12 cellular contexts compared by ENCODE assay signal in genomic region chr21:29175408-29176147, GRCh38. TPM values are rescaled to one million over a fixed set of nuclear protein-coding genes. Genes with fewer than 3 reads are reported as not detected.
DNase-seq lines count a peak whose midpoint lies in the region; ATAC-seq, FAIRE-seq and TF ChIP-seq lines count a peak whose summit lies in the region.
"Had no signal": no experiment of that assay in that cellular context is flagged by ENCODE, and none has a peak within 500 bp of the region (broad histone marks: within the 10 kb centered on the region; RNA-seq: fewer than 3 reads in every experiment).

No MANE protein-coding gene starts in this region.

- DNase-seq in GM12892 (ENCODE audit: insufficient read length) (no peak), NCI-H748 treated with DMSO at 0.1 percent for 48 hours (lab: John Stamatoyannopoulos, UW) (peak; percentile 31), fibroblast of mammary gland (ENCODE audit: low read depth) (peak; percentile 80), progenitor cell of endocrine pancreas (ENCODE audit: low spot score, unreplicated experiment) (no peak), GDM1 (lab: John Stamatoyannopoulos, UW) (no peak), HPDE6-E6E7 (ENCODE audit: extremely low spot score) (no peak), CD14-positive monocyte (ENCODE audit: low spot score) (no peak)
- DNase-seq: activated CD4-positive, alpha-beta memory T cell treated with anti-CD3 and anti-CD28 coated beads for 36 hours; amygdala; glutamatergic neuron had no signal

- FAIRE-seq in GM12892 (lab: Jason Lieb, UNC), result peak; percentile 75

- TF ChIP-seq CTCF in fibroblast of mammary gland (conservative IDR thresholded peaks at IDR 0.05; ENCODE audit: control insufficient read depth, insufficient read depth, low read depth, low read length) (no peak), progenitor cell of endocrine pancreas (IDR thresholded peaks at IDR 0.05; ENCODE audit: unreplicated experiment) (no peak), CD14-positive monocyte (IDR thresholded peaks at IDR 0.05) (no peak)

- TF ChIP-seq POLR2A in GM12892 (IDR thresholded peaks at IDR 0.05; ENCODE audit: low read depth, low read length), result no peak

- no peak for ATAC-seq in GM19452 (IDR thresholded peaks at IDR 0.05; ENCODE audit: unreplicated experiment)

- H3K4me3 ChIP-seq in fibroblast of mammary gland (ENCODE audit: control insufficient read depth, low read depth, low read length), result no peak overlapping the region

- H3K4me3 Mint-ChIP-seq in progenitor cell of endocrine pancreas (ENCODE audit: low read depth) (no peak overlapping the region), CD14-positive monocyte (no peak overlapping the region)
- H3K4me3 Mint-ChIP-seq: activated CD4-positive, alpha-beta memory T cell treated with anti-CD3 and anti-CD28 coated beads for 36 hours had no signal

- H3K27ac Mint-ChIP-seq in progenitor cell of endocrine pancreas (peak overlapping the region; percentile 86), CD14-positive monocyte (no peak overlapping the region)
- H3K27ac Mint-ChIP-seq: activated CD4-positive, alpha-beta memory T cell treated with anti-CD3 and anti-CD28 coated beads for 36 hours had no signal

- H3K4me1 Mint-ChIP-seq in progenitor cell of endocrine pancreas (ENCODE audit: low read depth) (peaks cover 17% of the 10 kb centered on the region), CD14-positive monocyte (peaks cover 48% of the 10 kb centered on the region)

- H3K27me3 Mint-ChIP-seq in progenitor cell of endocrine pancreas, result no peaks in the 10 kb centered on the region
- H3K27me3 Mint-ChIP-seq in CD14-positive monocyte (ENCODE audit: low read depth in 3 of 3), result peaks cover 0 to 2% (median 1%) of the 10 kb centered on the region in 3 donors
- H3K27me3 Mint-ChIP-seq: activated CD4-positive, alpha-beta memory T cell treated with anti-CD3 and anti-CD28 coated beads for 36 hours had no signal

- H3K36me3 Mint-ChIP-seq in progenitor cell of endocrine pancreas (ENCODE audit: insufficient read depth), result no peaks in the 10 kb centered on the region
- peaks cover 3 to 16% of the 10 kb centered on the region in 2 donors for H3K36me3 Mint-ChIP-seq in CD14-positive monocyte
- H3K36me3 Mint-ChIP-seq: activated CD4-positive, alpha-beta memory T cell treated with anti-CD3 and anti-CD28 coated beads for 36 hours had no signal

- H3K9me3 Mint-ChIP-seq in progenitor cell of endocrine pancreas (ENCODE audit: low read depth) (no peaks in the 10 kb centered on the region), CD14-positive monocyte (peaks cover 0 to 2% (median 0%) of the 10 kb centered on the region in 7 donors)
- H3K9me3 Mint-ChIP-seq: activated CD4-positive, alpha-beta memory T cell treated with anti-CD3 and anti-CD28 coated beads for 36 hours had no signal

- intact Hi-C loops in CD14-positive monocyte (cut with micrococcal nuclease), result no loop called here

RNA-seq across cellular contexts. Expression of gene MAP3K7CL, which starts 45.1 kb away (rescaled TPM):
- 9.7 TPM for polyA plus RNA-seq in GM12892 (2012; ENCODE audit: missing spikeins)
- 1.2 and 1.7 TPM in 2 replicates for total RNA-seq in progenitor cell of endocrine pancreas
- polyA plus RNA-seq in CD14-positive monocyte, result 10 to 100 TPM; 14.6 to 15.8 TPM
- polyA plus RNA-seq: neural cell had no signal

Comparison
In these comparisons a context has a peak if more than half of its experiments do, and no peak if none do; other contexts are left out.
1. DNase-seq: peak in NCI-H748 treated with DMSO at 0.1 percent for 48 hours (single experiment) and fibroblast of mammary gland (single experiment); none in GM12892 (single experiment), progenitor cell of endocrine pancreas (single experiment), GDM1 (single experiment), HPDE6-E6E7 (single experiment) and CD14-positive monocyte (single experiment).